ENCODE assay signal across 21 cellular contexts in genomic region chr1:10713614-10714013, GRCh38.
DNase-seq lines count a peak whose midpoint lies in the region; ATAC-seq and TF ChIP-seq lines count a peak whose summit lies in the region.
"Had no signal": no experiment of that assay in that cellular context is flagged by ENCODE, and none has a peak within 500 bp of the region (broad histone marks: within the 10 kb centered on the region; RNA-seq: fewer than 3 reads in every experiment).

No MANE protein-coding gene starts in this region.

- peak overlapping the region; percentile 75 for H3K14ac ChIP-seq in neuronal stem cell (ENCODE audit: low read length)

- H3K9ac ChIP-seq in neuronal stem cell (ENCODE audit: low read depth, low read length, poor library complexity): no peak overlapping the region

- H3K4me3 ChIP-seq in cardiac muscle cell (no peak overlapping the region), left ventricle myocardium inferior (no peak overlapping the region), neuronal stem cell (ENCODE audit: low read length in 2 of 2) (no peak overlapping the region), gastrocnemius medialis (no peak overlapping the region)
- H3K4me3 ChIP-seq: SK-N-MC had no signal

- BruUV-seq in Calu3 (replicated peaks; lab: Mats Ljungman, UMichigan): no TSS peak

- peaks cover 2% of the 10 kb centered on the region for H3K79me1 ChIP-seq in neuronal stem cell (ENCODE audit: low read depth, low read length)

- H4K91ac ChIP-seq in neuronal stem cell (ENCODE audit: low read depth, low read length, poor library complexity): no peak overlapping the region

- intact Hi-C loops in cardiac septum (cut with DNase I): no loop called here
- intact Hi-C loops in left ventricle myocardium inferior (cut with micrococcal nuclease): no loop called here
- intact Hi-C loops in gastrocnemius medialis (cut with DNase I; ENCODE audit: low total_unique reads): no loop called here
- intact Hi-C loops in Calu3 (cut with micrococcal nuclease; ENCODE audit: unreplicated experiment): no loop called here

- no peaks in the 10 kb centered on the region for H3K36me3 ChIP-seq in cardiac muscle cell
- no peaks in the 10 kb centered on the region for H3K36me3 ChIP-seq in left ventricle myocardium inferior
- H3K36me3 ChIP-seq in neuronal stem cell (replicated peaks in 1 of 2; ENCODE audit: control insufficient read depth in 2 of 2, insufficient read depth in 2 of 2, low read length in 2 of 2): no peaks in the 10 kb centered on the region
- H3K36me3 ChIP-seq in gastrocnemius medialis: no peaks in the 10 kb centered on the region

- DNase-seq in cardiac muscle cell (ENCODE audit: low read depth in 1 of 2, low spot score in 1 of 2) (no peak), cardiac septum (ENCODE audit: low spot score) (no peak), left ventricle myocardium inferior (no peak), neuronal stem cell (ENCODE audit: low spot score) (no peak), gastrocnemius medialis (peak in 1 of 2 donors; percentile 67), Calu3 (no peak)
- DNase-seq in effector CD8-positive, alpha-beta T cell (lab: John Stamatoyannopoulos, UW): no peak
- DNase-seq: 8988T; ACHN; CD4-positive, CD25-positive, alpha-beta regulatory T cell; KBM-7; MM.1S; NCI-H1417; NCI-H1694; NCI-H2029 treated with DMSO at 0.1 percent for 48 hours; NCI-H2227 treated with DMSO at 0.1 percent for 48 hours; NCI-H510A; NCI-H69; SIG-M5 had no signal

- no peak overlapping the region for H3K4me3 Mint-ChIP-seq in Calu3 (ENCODE audit: low read depth, unreplicated experiment)
- H3K4me3 Mint-ChIP-seq: CD4-positive, CD25-positive, alpha-beta regulatory T cell had no signal

- H3K23ac ChIP-seq in neuronal stem cell (ENCODE audit: low read depth, low read length, poor library complexity): no peak overlapping the region

- H2BK12ac ChIP-seq in neuronal stem cell (ENCODE audit: low read length): peak overlapping the region; percentile 88

- TF ChIP-seq CTCF in cardiac muscle cell (IDR thresholded peaks at IDR 0.05; ENCODE audit: low read depth, low read length) (no peak), left ventricle myocardium inferior (IDR thresholded peaks at IDR 0.05; ENCODE audit: borderline replicate concordance) (no peak), gastrocnemius medialis (IDR thresholded peaks at IDR 0.05 in 4 of 5, conservative IDR thresholded peaks at IDR 0.05 in 1 of 5) (no peak), Calu3 (IDR thresholded peaks at IDR 0.05; ENCODE audit: unreplicated experiment) (no peak)

- peaks cover 77% of the 10 kb centered on the region for H3K4me1 ChIP-seq in cardiac muscle cell (ENCODE audit: low read depth)
- H3K4me1 ChIP-seq in left ventricle myocardium inferior: peaks cover 87% of the 10 kb centered on the region
- H3K4me1 ChIP-seq in neuronal stem cell (ENCODE audit: control insufficient read depth in 2 of 2, insufficient read depth in 1 of 2, low read depth in 1 of 2, low read length in 2 of 2): peaks cover 49 to 52% of the 10 kb centered on the region in 2 donors
- peaks cover 57 to 67% of the 10 kb centered on the region in 2 donors for H3K4me1 ChIP-seq in gastrocnemius medialis

- ATAC-seq in gastrocnemius medialis (peak in 1 of 2 donors; percentile 44), GM18498 (IDR thresholded peaks at IDR 0.05; ENCODE audit: unreplicated experiment) (no peak)

- H3K4ac ChIP-seq in neuronal stem cell (ENCODE audit: low read length): no peak overlapping the region

- peak overlapping the region; percentile 95 for H3K18ac ChIP-seq in neuronal stem cell (ENCODE audit: low read length)

- no CpG with 5 or more reads among the region's 7 CpGs for WGBS in neuronal stem cell (ENCODE audit: extremely low coverage in 2 of 2, insufficient read length in 2 of 2, insufficient replicate concordance in 1 of 2), 2 donors

- H3K27ac ChIP-seq in cardiac muscle cell: peak overlapping the region; percentile 99
- H3K27ac ChIP-seq in left ventricle myocardium inferior (replicated peaks): peak overlapping the region; percentile 75
- H3K27ac ChIP-seq in neuronal stem cell (replicated peaks; ENCODE audit: low read length): peak overlapping the region; percentile 90
- peak overlapping the region; percentile 64 to 77 (median 72) for H3K27ac ChIP-seq in gastrocnemius medialis
- H3K27ac ChIP-seq: SK-N-MC had no signal

- peak overlapping the region; percentile 89 for H2AK5ac ChIP-seq in neuronal stem cell (ENCODE audit: low read depth, low read length)

- in situ Hi-C loops in gastrocnemius medialis (cut with MboI; ENCODE audit: low sequenced_read_pairs in 4 of 4): no loop called here

- H3K27me3 Mint-ChIP-seq in Calu3 (ENCODE audit: unreplicated experiment): no peaks in the 10 kb centered on the region

- TF ChIP-seq POLR2A in gastrocnemius medialis (IDR thresholded peaks at IDR 0.05): no peak

- H3K27me3 ChIP-seq in cardiac muscle cell (no peaks in the 10 kb centered on the region), left ventricle myocardium inferior (ENCODE audit: low read depth) (peaks cover 11% of the 10 kb centered on the region), neuronal stem cell (ENCODE audit: control insufficient read depth in 3 of 3, insufficient read depth in 3 of 3, low read depth in 1 of 3, low read length in 3 of 3) (peaks cover 0 to 21% (median 0%) of the 10 kb centered on the region in 3 experiments), gastrocnemius medialis (no peaks in the 10 kb centered on the region)

- H2AFZ ChIP-seq in neuronal stem cell (ENCODE audit: low read length): no peak overlapping the region

- no peak overlapping the region for H2BK5ac ChIP-seq in neuronal stem cell (ENCODE audit: low read length)

- no peak overlapping the region for H3K4me2 ChIP-seq in neuronal stem cell (ENCODE audit: insufficient read depth, low read length, poor library complexity, severe bottlenecking)

- H3K9me3 ChIP-seq in cardiac muscle cell (ENCODE audit: low read depth) (no peaks in the 10 kb centered on the region), left ventricle myocardium inferior (replicated peaks) (no peaks in the 10 kb centered on the region), neuronal stem cell (replicated peaks in 1 of 2; ENCODE audit: control insufficient read depth in 2 of 2, insufficient read depth in 1 of 2, low read depth in 1 of 2, low read length in 2 of 2) (peaks cover 0 to 2% of the 10 kb centered on the region in 2 donors), gastrocnemius medialis (no peaks in the 10 kb centered on the region)

- CTCF ChIA-PET in Calu3 (lab: Charles Lee): no interaction called here

- H3K36me3 Mint-ChIP-seq in Calu3 (ENCODE audit: insufficient read depth, unreplicated experiment): no peaks in the 10 kb centered on the region
- H3K36me3 Mint-ChIP-seq: CD4-positive, CD25-positive, alpha-beta regulatory T cell had no signal

- H4K8ac ChIP-seq in neuronal stem cell (ENCODE audit: low read depth, low read length): no peak overlapping the region

- peak overlapping the region; percentile 77 for H2BK15ac ChIP-seq in neuronal stem cell (ENCODE audit: low read length)

- no peaks in the 10 kb centered on the region for H3K4me1 Mint-ChIP-seq in Calu3 (ENCODE audit: low read depth, unreplicated experiment)

- H3K27ac Mint-ChIP-seq in Calu3 (ENCODE audit: unreplicated experiment): no peak overlapping the region
- H3K27ac Mint-ChIP-seq: CD4-positive, CD25-positive, alpha-beta regulatory T cell had no signal

- H2BK120ac ChIP-seq in neuronal stem cell (ENCODE audit: low read depth, low read length): peak overlapping the region; percentile 76

- no peaks in the 10 kb centered on the region for H3K9me3 Mint-ChIP-seq in Calu3 (ENCODE audit: low read depth, unreplicated experiment)
